In the genomic region with DNA sequence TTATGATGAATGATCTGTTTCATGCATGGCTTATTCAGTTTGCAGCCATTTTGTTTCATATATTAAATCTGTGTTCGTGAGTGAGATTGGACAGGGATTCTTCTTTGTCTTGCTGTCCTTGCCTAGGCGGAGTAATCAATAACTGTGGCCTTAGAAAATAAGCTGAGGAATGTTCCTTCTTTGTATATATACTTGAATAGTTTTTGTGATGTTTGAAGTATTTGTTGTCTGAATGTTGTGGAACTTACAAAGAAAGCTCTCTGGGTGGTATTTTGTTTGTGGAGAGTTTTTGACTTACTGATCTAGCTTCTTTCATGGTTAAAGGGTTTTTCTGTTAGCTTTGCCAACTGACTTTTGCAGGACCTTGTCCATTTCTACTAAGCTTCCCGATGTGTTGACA, we compare ENCODE assay signal across 20 cellular contexts.
A peak's percentile ranks its signal among the peaks of the same experiment; 100 is the strongest.
DNase-seq lines count a peak whose midpoint lies in the region; ATAC-seq and TF ChIP-seq lines count a peak whose summit lies in the region.
"Had no signal": no experiment of that assay in that cellular context is flagged by ENCODE, and none has a peak within 500 bp of the region (broad histone marks: within the 10 kb centered on the region; RNA-seq: fewer than 3 reads in every experiment).

No MANE protein-coding gene starts in this region.

- peaks cover 45% of the 10 kb centered on the region for H3K79me2 ChIP-seq in GM23338 (replicated peaks; ENCODE audit: insufficient read depth)

- H3K27me3 Mint-ChIP-seq in activated naive CD4-positive, alpha-beta T cell treated with anti-CD3 and anti-CD28 coated beads, Interleukin-2, amount 50 U/mL, for 24 hours: no peaks in the 10 kb centered on the region
- no peaks in the 10 kb centered on the region for H3K27me3 Mint-ChIP-seq in GM23338 (ENCODE audit: insufficient read depth, low read depth, poor library complexity)
- no peaks in the 10 kb centered on the region for H3K27me3 Mint-ChIP-seq in central memory CD8-positive, alpha-beta T cell
- no peaks in the 10 kb centered on the region for H3K27me3 Mint-ChIP-seq in type B pancreatic cell

- H4K20me1 ChIP-seq in GM23338 (replicated peaks; ENCODE audit: insufficient read depth): peaks cover 4% of the 10 kb centered on the region; the same call in 1 of the 2 replicates

- TF ChIP-seq CTCF in GM23338 (conservative IDR thresholded peaks at IDR 0.05; ENCODE audit: low read depth in 2 of 2) (no peak), type B pancreatic cell (conservative IDR thresholded peaks at IDR 0.05) (no peak)

- H3K27me3 ChIP-seq in GM23338 (ENCODE audit: insufficient read depth): no peaks in the 10 kb centered on the region
- H3K27me3 ChIP-seq: MG63 had no signal

- peaks cover 56% of the 10 kb centered on the region for H3K4me1 Mint-ChIP-seq in activated naive CD4-positive, alpha-beta T cell treated with anti-CD3 and anti-CD28 coated beads, Interleukin-2, amount 50 U/mL, for 24 hours
- H3K4me1 Mint-ChIP-seq in GM23338 (peaks cover 31% of the 10 kb centered on the region), type B pancreatic cell (ENCODE audit: unreplicated experiment) (peaks cover 24% of the 10 kb centered on the region)
- peaks cover 56% of the 10 kb centered on the region for H3K4me1 Mint-ChIP-seq in central memory CD8-positive, alpha-beta T cell

- peak overlapping the region; percentile 6 for H3K27ac Mint-ChIP-seq in activated naive CD4-positive, alpha-beta T cell treated with anti-CD3 and anti-CD28 coated beads, Interleukin-2, amount 50 U/mL, for 24 hours
- no peak overlapping the region for H3K27ac Mint-ChIP-seq in activated naive CD4-positive, alpha-beta T cell treated with anti-CD3 and anti-CD28 coated beads, Interleukin-2, amount 50 U/mL, for 72 hours
- H3K27ac Mint-ChIP-seq in GM23338 (no peak overlapping the region), type B pancreatic cell (peak overlapping the region; percentile 1)
- H3K27ac Mint-ChIP-seq in central memory CD8-positive, alpha-beta T cell (ENCODE audit: low read depth): no peak overlapping the region

- no peaks in the 10 kb centered on the region for H3K9me2 ChIP-seq in GM23338 (ENCODE audit: insufficient read depth)

- no peak for DNase-seq in activated naive CD4-positive, alpha-beta T cell treated with anti-CD3 and anti-CD28 coated beads, Interleukin-2, amount 50 U/mL, for 72 hours (ENCODE audit: low spot score in 2 of 2)
- DNase-seq in GM23338 (ENCODE audit: low spot score) (no peak), type B pancreatic cell (ENCODE audit: extremely low spot score, unreplicated experiment) (no peak)
- no peak for DNase-seq in central memory CD8-positive, alpha-beta T cell (ENCODE audit: low spot score in 2 of 2)
- DNase-seq: ACHN, Calu3, DMS53, H9, IMR-90, Karpas-422, MG63, NCI-H1092 treated with DMSO at 0.1 percent for 48 hours, NCI-H1694 treated with DMSO at 0.1 percent for 48 hours, NCI-H2107, NCI-H226, NCI-H524 treated with DMSO at 0.1 percent for 48 hours, SIG-M5 had no signal

- H3K4me2 ChIP-seq in GM23338: no peak overlapping the region

- H3F3A ChIP-seq in GM23338 (replicated peaks; ENCODE audit: low read depth): no peaks in the 10 kb centered on the region; the same call in 1 of the 2 replicates

- H2AFZ ChIP-seq in GM23338: no peak overlapping the region

- H3K4me3 ChIP-seq in GM23338: no peak overlapping the region
- H3K4me3 ChIP-seq: MG63 had no signal

- 0 out of 2 replicates have a peak, but pooled peaks cover 3% of the 10 kb centered on the region for H3K36me3 ChIP-seq in GM23338 (ENCODE audit: insufficient read depth)

- no peaks in the 10 kb centered on the region for H3K9me3 Mint-ChIP-seq in activated naive CD4-positive, alpha-beta T cell treated with anti-CD3 and anti-CD28 coated beads, Interleukin-2, amount 50 U/mL, for 24 hours
- no peaks in the 10 kb centered on the region for H3K9me3 Mint-ChIP-seq in activated naive CD4-positive, alpha-beta T cell treated with anti-CD3 and anti-CD28 coated beads, Interleukin-2, amount 50 U/mL, for 72 hours
- H3K9me3 Mint-ChIP-seq in GM23338 (no peaks in the 10 kb centered on the region), type B pancreatic cell (no peaks in the 10 kb centered on the region)
- no peaks in the 10 kb centered on the region for H3K9me3 Mint-ChIP-seq in central memory CD8-positive, alpha-beta T cell
- H3K9me3 Mint-ChIP-seq: H9 had no signal

- peak overlapping the region; percentile 4; the same call in 1 of the 2 replicates for H3K27ac ChIP-seq in GM23338 (ENCODE audit: low read depth)

- no peak for ATAC-seq in activated naive CD4-positive, alpha-beta T cell treated with anti-CD3 and anti-CD28 coated beads, Interleukin-2, amount 50 U/mL, for 72 hours
- no peak for ATAC-seq in GM23338
- ATAC-seq in central memory CD8-positive, alpha-beta T cell (replicated peaks; ENCODE audit: extremely low read depth, poor library complexity, severe bottlenecking): no peak
- no peak for ATAC-seq in HG02885 (IDR thresholded peaks at IDR 0.05; ENCODE audit: poor library complexity, unreplicated experiment)
- ATAC-seq in GM18868 (IDR thresholded peaks at IDR 0.05; ENCODE audit: unreplicated experiment): no peak

- H3K4me1 ChIP-seq in GM23338 (ENCODE audit: insufficient read depth): peaks cover 24% of the 10 kb centered on the region

- H3K36me3 Mint-ChIP-seq in activated naive CD4-positive, alpha-beta T cell treated with anti-CD3 and anti-CD28 coated beads, Interleukin-2, amount 50 U/mL, for 24 hours: peaks cover 23% of the 10 kb centered on the region
- peaks cover 17 to 21% of the 10 kb centered on the region in 2 donors for H3K36me3 Mint-ChIP-seq in activated naive CD4-positive, alpha-beta T cell treated with anti-CD3 and anti-CD28 coated beads, Interleukin-2, amount 50 U/mL, for 72 hours
- peaks cover 5% of the 10 kb centered on the region; the same call in 1 of the 3 replicates for H3K36me3 Mint-ChIP-seq in GM23338 (ENCODE audit: low read depth)
- peaks cover 6% of the 10 kb centered on the region for H3K36me3 Mint-ChIP-seq in central memory CD8-positive, alpha-beta T cell (ENCODE audit: insufficient read depth)
- peaks cover 18% of the 10 kb centered on the region for H3K36me3 Mint-ChIP-seq in type B pancreatic cell

- H3K4me3 Mint-ChIP-seq in activated naive CD4-positive, alpha-beta T cell treated with anti-CD3 and anti-CD28 coated beads, Interleukin-2, amount 50 U/mL, for 24 hours: no peak overlapping the region
- H3K4me3 Mint-ChIP-seq in GM23338 (no peak overlapping the region), type B pancreatic cell (no peak overlapping the region)
- peak overlapping the region; percentile 65 for H3K4me3 Mint-ChIP-seq in central memory CD8-positive, alpha-beta T cell
- H3K4me3 Mint-ChIP-seq: H9 had no signal

TF ChIP-seq in GM23338, 12 proteins besides CTCF, POLR2A, EP300 and RAD21 (continues in another document):
- TF ChIP-seq EZH2 (IDR thresholded peaks at IDR 0.05; ENCODE audit: low read depth, unreplicated experiment): no peak
- TF ChIP-seq, protein P1, sequence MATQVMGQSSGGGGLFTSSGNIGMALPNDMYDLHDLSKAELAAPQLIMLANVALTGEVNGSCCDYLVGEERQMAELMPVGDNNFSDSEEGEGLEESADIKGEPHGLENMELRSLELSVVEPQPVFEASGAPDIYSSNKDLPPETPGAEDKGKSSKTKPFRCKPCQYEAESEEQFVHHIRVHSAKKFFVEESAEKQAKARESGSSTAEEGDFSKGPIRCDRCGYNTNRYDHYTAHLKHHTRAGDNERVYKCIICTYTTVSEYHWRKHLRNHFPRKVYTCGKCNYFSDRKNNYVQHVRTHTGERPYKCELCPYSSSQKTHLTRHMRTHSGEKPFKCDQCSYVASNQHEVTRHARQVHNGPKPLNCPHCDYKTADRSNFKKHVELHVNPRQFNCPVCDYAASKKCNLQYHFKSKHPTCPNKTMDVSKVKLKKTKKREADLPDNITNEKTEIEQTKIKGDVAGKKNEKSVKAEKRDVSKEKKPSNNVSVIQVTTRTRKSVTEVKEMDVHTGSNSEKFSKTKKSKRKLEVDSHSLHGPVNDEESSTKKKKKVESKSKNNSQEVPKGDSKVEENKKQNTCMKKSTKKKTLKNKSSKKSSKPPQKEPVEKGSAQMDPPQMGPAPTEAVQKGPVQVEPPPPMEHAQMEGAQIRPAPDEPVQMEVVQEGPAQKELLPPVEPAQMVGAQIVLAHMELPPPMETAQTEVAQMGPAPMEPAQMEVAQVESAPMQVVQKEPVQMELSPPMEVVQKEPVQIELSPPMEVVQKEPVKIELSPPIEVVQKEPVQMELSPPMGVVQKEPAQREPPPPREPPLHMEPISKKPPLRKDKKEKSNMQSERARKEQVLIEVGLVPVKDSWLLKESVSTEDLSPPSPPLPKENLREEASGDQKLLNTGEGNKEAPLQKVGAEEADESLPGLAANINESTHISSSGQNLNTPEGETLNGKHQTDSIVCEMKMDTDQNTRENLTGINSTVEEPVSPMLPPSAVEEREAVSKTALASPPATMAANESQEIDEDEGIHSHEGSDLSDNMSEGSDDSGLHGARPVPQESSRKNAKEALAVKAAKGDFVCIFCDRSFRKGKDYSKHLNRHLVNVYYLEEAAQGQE (IDR thresholded peaks at IDR 0.05; ENCODE audit: unreplicated experiment): no peak
- no peak for TF ChIP-seq POLR2AphosphoS5 (IDR thresholded peaks at IDR 0.05; ENCODE audit: low read depth)
- TF ChIP-seq ZNF331 (CRISPR knock-in tag; IDR thresholded peaks at IDR 0.05; ENCODE audit: low read depth): no peak
- TF ChIP-seq STAT1 (IDR thresholded peaks at IDR 0.05; ENCODE audit: unreplicated experiment): no peak
- TF ChIP-seq JUNB (IDR thresholded peaks at IDR 0.05; ENCODE audit: unreplicated experiment): no peak

Comparison
In these comparisons a context has a peak if more than half of its experiments do, and no peak if none do; other contexts are left out.
1. H3K27ac Mint-ChIP-seq: peak in activated naive CD4-positive, alpha-beta T cell treated with anti-CD3 and anti-CD28 coated beads, Interleukin-2, amount 50 U/mL, for 24 hours (single experiment) and type B pancreatic cell (single experiment); none in activated naive CD4-positive, alpha-beta T cell treated with anti-CD3 and anti-CD28 coated beads, Interleukin-2, amount 50 U/mL, for 72 hours (0 of 2), GM23338 (single experiment) and central memory CD8-positive, alpha-beta T cell (single experiment).